In genomic region chr10:89330537-89330936, GRCh38 we compare ENCODE assay signal across 17 cellular contexts. TPM values are rescaled to one million over a fixed set of nuclear protein-coding genes. Genes with fewer than 3 reads are reported as not detected.
A peak's percentile ranks its signal among the peaks of the same experiment; 100 is the strongest.
DNase-seq lines count a peak whose midpoint lies in the region; ATAC-seq and TF ChIP-seq lines count a peak whose summit lies in the region.
"Had no signal": no experiment of that assay in that cellular context is flagged by ENCODE, and none has a peak within 500 bp of the region (broad histone marks: within the 10 kb centered on the region; RNA-seq: fewer than 3 reads in every experiment).

No MANE protein-coding gene starts in this region.

- peak overlapping the region; percentile 57; the same call in 1 of the 2 replicates for H3K27ac ChIP-seq in BLaER1
- no peak overlapping the region for H3K27ac ChIP-seq in GM23248
- H3K27ac ChIP-seq: ascending aorta had no signal

- no peak for ATAC-seq in central memory CD8-positive, alpha-beta T cell (replicated peaks; ENCODE audit: extremely low read depth, poor library complexity, severe bottlenecking)
- ATAC-seq in natural killer cell: no peak
- ATAC-seq: left lobe of liver had no signal

- no peaks in the 10 kb centered on the region for H3K27me3 ChIP-seq in BLaER1
- H3K27me3 ChIP-seq in GM23248 (replicated peaks; ENCODE audit: insufficient read depth): no peaks in the 10 kb centered on the region
- H3K27me3 ChIP-seq: ascending aorta had no signal

- peaks cover 49% of the 10 kb centered on the region for H3F3A ChIP-seq in GM23248 (ENCODE audit: insufficient read depth)

- no peak for TF ChIP-seq CTCF in natural killer cell (IDR thresholded peaks at IDR 0.05)

- DNase-seq in central memory CD8-positive, alpha-beta T cell (ENCODE audit: low spot score in 2 of 2): no peak
- no peak for DNase-seq in natural killer cell
- no peak for DNase-seq in stimulated activated CD4-positive, alpha-beta T cell treated with anti-CD3 and anti-CD28 coated beads, Interleukin-12 subunit alpha, Interleukin-12 subunit beta, amount 100 ng/mL, for 4 hours
- no peak for DNase-seq in GM23248
- DNase-seq in NCI-H1417 (lab: John Stamatoyannopoulos, UW): no peak
- no peak for DNase-seq in activated effector memory CD4-positive, alpha-beta T cell treated with Interleukin-2 at 50 U/mL for 16 hours
- DNase-seq: activated CD8-positive, alpha-beta memory T cell treated with anti-CD3 and anti-CD28 coated beads, Interleukin-2, amount 50 U/mL, for 4 hours; CD8-positive, alpha-beta memory T cell; glutamatergic neuron; NCI-H1436 treated with DMSO at 0.1 percent for 48 hours; NCI-H524 treated with DMSO at 0.1 percent for 48 hours; stimulated activated CD4-positive, alpha-beta T cell treated with anti-CD3 and anti-CD28 coated beads, Interleukin-4, amount 100 ng/mL, for 4 hours had no signal

- H3K4me1 ChIP-seq in BLaER1: peaks cover 75% of the 10 kb centered on the region
- peaks cover 45% of the 10 kb centered on the region for H3K4me1 ChIP-seq in GM23248 (ENCODE audit: insufficient read depth)

- H3K4me3 Mint-ChIP-seq in central memory CD8-positive, alpha-beta T cell: peak overlapping the region; percentile 87
- peak overlapping the region; percentile 61 for H3K4me3 Mint-ChIP-seq in natural killer cell

- in situ Hi-C loops in GM23248 (cut with MboI): no loop called here

- no peak overlapping the region for H2AFZ ChIP-seq in GM23248

- no peaks in the 10 kb centered on the region for H3K9me3 ChIP-seq in BLaER1
- no peaks in the 10 kb centered on the region for H3K9me3 ChIP-seq in GM23248 (ENCODE audit: low read depth)
- H3K9me3 ChIP-seq: ascending aorta had no signal

- no peaks in the 10 kb centered on the region for H4K20me1 ChIP-seq in BLaER1
- H4K20me1 ChIP-seq in GM23248 (ENCODE audit: insufficient read depth): no peaks in the 10 kb centered on the region

- no peaks in the 10 kb centered on the region for H3K27me3 Mint-ChIP-seq in central memory CD8-positive, alpha-beta T cell
- no peaks in the 10 kb centered on the region for H3K27me3 Mint-ChIP-seq in natural killer cell (ENCODE audit: low read depth in 2 of 2)

- H3K36me3 ChIP-seq in BLaER1 (no peaks in the 10 kb centered on the region), GM23248 (ENCODE audit: low read depth) (no peaks in the 10 kb centered on the region)
- H3K36me3 ChIP-seq: ascending aorta had no signal

- H3K4me1 Mint-ChIP-seq in central memory CD8-positive, alpha-beta T cell: peaks cover 66% of the 10 kb centered on the region
- peaks cover 62 to 67% of the 10 kb centered on the region in 2 donors for H3K4me1 Mint-ChIP-seq in natural killer cell

- no peak overlapping the region for H3K4me3 ChIP-seq in BLaER1
- peak overlapping the region; percentile 98; the same call in 1 of the 2 replicates for H3K4me3 ChIP-seq in GM08714 (ENCODE audit: low read length)
- no peak overlapping the region for H3K4me3 ChIP-seq in GM23248
- H3K4me3 ChIP-seq: ascending aorta had no signal

- intact Hi-C loops in natural killer cell (cut with micrococcal nuclease): no loop called here

- H3K27ac Mint-ChIP-seq in central memory CD8-positive, alpha-beta T cell (ENCODE audit: low read depth): no peak overlapping the region
- peak overlapping the region; percentile 92 to 96 for H3K27ac Mint-ChIP-seq in natural killer cell

- no peaks in the 10 kb centered on the region for H3K9me2 ChIP-seq in GM23248 (ENCODE audit: insufficient read depth)

- H3K4me2 ChIP-seq in BLaER1 (peak overlapping the region; percentile 94), GM23248 (ENCODE audit: unreplicated experiment) (no peak overlapping the region)

- H3K79me2 ChIP-seq in GM23248 (ENCODE audit: insufficient read depth): peaks cover 56% of the 10 kb centered on the region

- H3K36me3 Mint-ChIP-seq in central memory CD8-positive, alpha-beta T cell (ENCODE audit: insufficient read depth): peaks cover 31% of the 10 kb centered on the region
- no peaks in the 10 kb centered on the region for H3K36me3 Mint-ChIP-seq in natural killer cell

- H3K9ac ChIP-seq in BLaER1 (no peak overlapping the region), GM23248 (no peak overlapping the region)

- no peaks in the 10 kb centered on the region for H3K9me3 Mint-ChIP-seq in central memory CD8-positive, alpha-beta T cell
- no peaks in the 10 kb centered on the region for H3K9me3 Mint-ChIP-seq in natural killer cell
- H3K9me3 Mint-ChIP-seq: CD8-positive, alpha-beta memory T cell had no signal

RNA-seq across cellular contexts. Expression of gene IFIT3, which starts 2.7 kb away (rescaled TPM):
- total RNA-seq in natural killer cell: 10 to 100 TPM; 12.0 to 31.7 (median 12.2) TPM
- 10.9 and 19.0 TPM in 2 replicates for total RNA-seq in GM23248 (2014; rRNA removed; shearing (Covaris generic))
- polyA plus RNA-seq in GM23248 (2016; fragmentation: Nextera tagmentation; extraction: Ambion mirVana): 10.4 and 10.6 TPM in 2 replicates

RNA-seq across cellular contexts. Expression of gene IFIT2, which starts 28.7 kb away (rescaled TPM):
- 100 to 1,000 TPM in 1 of 3 donors, 10 to 100 TPM in 2; 21.8 to 103 (median 34.9) TPM for total RNA-seq in natural killer cell
- 3.5 and 7.0 TPM in 2 replicates for total RNA-seq in GM23248 (2014; rRNA removed; shearing (Covaris generic))
- polyA plus RNA-seq in GM23248 (2016; fragmentation: Nextera tagmentation; extraction: Ambion mirVana): 8.5 and 9.5 TPM in 2 replicates

RNA-seq across cellular contexts. Expression of gene IFIT1B, which starts 47.3 kb away (rescaled TPM):
- not detected for total RNA-seq in natural killer cell
- total RNA-seq in GM23248 (2014; rRNA removed; shearing (Covaris generic)): not detected in 2 replicates
- polyA plus RNA-seq in GM23248 (2016; fragmentation: Nextera tagmentation; extraction: Ambion mirVana): not detected in 2 replicates
- total RNA-seq: ascending aorta; CD8-positive, alpha-beta memory T cell; left lobe of liver; pulmonary artery endothelial cell had no signal
